In genomic region chr3:183698760-183699159, GRCh38 we compare ENCODE assay signal across 8 cellular contexts. TPM values are rescaled to one million over a fixed set of nuclear protein-coding genes. Genes with fewer than 3 reads are reported as not detected.
DNase-seq lines count a peak whose midpoint lies in the region; ATAC-seq, FAIRE-seq and TF ChIP-seq lines count a peak whose summit lies in the region.

No MANE protein-coding gene starts in this region.

- H3K27ac ChIP-seq in A549 (peak overlapping the region; percentile 84 to 96), OCI-LY3 (ENCODE audit: low read length) (peak overlapping the region; percentile 78), lower lobe of right lung (peak overlapping the region; percentile 94), thymus (ENCODE audit: low read depth) (no peak overlapping the region)

- H3K79me2 ChIP-seq in OCI-LY3 (ENCODE audit: low read length), result peaks cover 65% of the 10 kb centered on the region

- no peaks in the 10 kb centered on the region for H3K27me3 ChIP-seq in OCI-LY3 (ENCODE audit: low read depth, low read length)
- no peaks in the 10 kb centered on the region for H3K27me3 ChIP-seq in lower lobe of right lung (ENCODE audit: low read depth)
- no peaks in the 10 kb centered on the region for H3K27me3 ChIP-seq in thymus (ENCODE audit: control insufficient read depth, insufficient read depth)

- H3K4me3 ChIP-seq in A549, result peak overlapping the region; percentile 85
- peak overlapping the region; percentile 93 for H3K4me3 ChIP-seq in OCI-LY3 (ENCODE audit: low read length)
- peak overlapping the region; percentile 99 for H3K4me3 ChIP-seq in lower lobe of right lung
- H3K4me3 ChIP-seq in thymus (ENCODE audit: low read length), result peak overlapping the region; percentile 96

- H3K9ac ChIP-seq in OCI-LY3 (ENCODE audit: low read length), result peak overlapping the region; percentile 97

- WGBS in A549 (ENCODE audit: missing lambda C conversion rate), result 1% methylated on average over 9 of the region's 9 CpGs
- 1% methylated on average over 9 of the region's 9 CpGs for WGBS in thymus

- peaks cover 15% of the 10 kb centered on the region; the same call in 2 of the 3 replicates for H3K4me1 ChIP-seq in A549
- H3K4me1 ChIP-seq in OCI-LY3 (ENCODE audit: low read length), result peaks cover 16% of the 10 kb centered on the region
- peaks cover 20% of the 10 kb centered on the region for H3K4me1 ChIP-seq in lower lobe of right lung
- H3K4me1 ChIP-seq in thymus (ENCODE audit: control insufficient read depth, insufficient read depth, low read length), result peaks cover 7% of the 10 kb centered on the region

- no peak for TF ChIP-seq CTCF in A549 (IDR thresholded peaks at IDR 0.05)
- no peak for TF ChIP-seq CTCF in GM10248 (IDR thresholded peaks at IDR 0.05; ENCODE audit: control extremely low read depth, extremely low read depth, low read depth, missing control alignments)
- no peak for TF ChIP-seq CTCF in OCI-LY3 (IDR thresholded peaks at IDR 0.05; ENCODE audit: low read depth, low read length)
- TF ChIP-seq CTCF in lower lobe of right lung (IDR thresholded peaks at IDR 0.05), result no peak

- FAIRE-seq in A549 (lab: Jason Lieb, UNC), result no peak

- intact Hi-C loops in lower lobe of right lung (cut with DNase I), result no loop called here

- CTCF ChIA-PET in A549 (lab: Yijun Ruan, JAX), result no interaction called here
- CTCF ChIA-PET in GM10248 (lab: Yijun Ruan, JAX), result no interaction called here

- ATAC-seq in A549 (peak in 1 of 2 experiments; percentile 58; a peak in 3 of 6 replicates), lower lobe of right lung (peak; percentile 44 to 50), GM21529 (IDR thresholded peaks at IDR 0.05; ENCODE audit: unreplicated experiment) (no peak)

- H3K36me3 ChIP-seq in OCI-LY3 (replicated peaks; ENCODE audit: low read depth, low read length), result peaks cover 6% of the 10 kb centered on the region
- peaks cover 6% of the 10 kb centered on the region for H3K36me3 ChIP-seq in lower lobe of right lung
- no peaks in the 10 kb centered on the region for H3K36me3 ChIP-seq in thymus (ENCODE audit: control insufficient read depth, insufficient read depth)

- H3K4me2 ChIP-seq in A549, result peak overlapping the region; percentile 86
- H3K4me2 ChIP-seq in OCI-LY3 (ENCODE audit: low read length), result peak overlapping the region; percentile 68

- no peak for TF ChIP-seq EP300 in A549 (IDR thresholded peaks at IDR 0.05)

- H3K9me3 ChIP-seq in A549, result no peaks in the 10 kb centered on the region
- H3K9me3 ChIP-seq in OCI-LY3 (ENCODE audit: insufficient read depth, low read length), result no peaks in the 10 kb centered on the region
- no peaks in the 10 kb centered on the region for H3K9me3 ChIP-seq in lower lobe of right lung
- no peaks in the 10 kb centered on the region for H3K9me3 ChIP-seq in thymus (ENCODE audit: control insufficient read depth)

- POLR2A ChIA-PET in A549 (lab: Yijun Ruan, JAX) (no interaction called here), GM10248 (lab: Yijun Ruan, JAX) (interaction anchor here (0.7 kb wide), 1 partner anchor 39 kb away, joined by 5 read pairs; no protein-coding TSS in a partner anchor)

- H2AFZ ChIP-seq in OCI-LY3 (ENCODE audit: low read depth, low read length), result no peak overlapping the region

- H4K20me1 ChIP-seq in OCI-LY3 (ENCODE audit: insufficient read depth, low read length), result peaks cover 47% of the 10 kb centered on the region

- no peak for TF ChIP-seq POLR2A in A549 (IDR thresholded peaks at IDR 0.05; ENCODE audit: low read length)

- TF ChIP-seq RAD21 in A549 (conservative IDR thresholded peaks at IDR 0.05 in 1 of 2, IDR thresholded peaks at IDR 0.05 in 1 of 2), result no peak

- DNase-seq in A549 (ENCODE audit: low read depth in 1 of 2, low spot score in 1 of 2) (no peak), GM10248 (ENCODE audit: extremely low spot score) (peak; percentile 31), cerebellar cortex (ENCODE audit: low spot score) (peak; percentile 69), lower lobe of right lung (no peak), NCI-H1930 (lab: John Stamatoyannopoulos, UW) (no peak)

TF ChIP-seq in A549, 52 proteins besides CTCF, POLR2A, EP300 and RAD21:
- TF ChIP-seq FOXS1 (CRISPR knock-in tag; IDR thresholded peaks at IDR 0.05), result no peak
TF ChIP-seq in A549: peak in this region for 0.

RNA-seq across cellular contexts. Expression of gene YEATS2, which starts 1.2 kb away (rescaled TPM):
- polyA plus RNA-seq in A549 (2011; rRNA removed) (15.3 and 17.4 TPM in 2 replicates), A549 (2017; fragmentation: RNase III; extraction: RNeasy Plus Mini Kit Qiagen cat#74134 plus additional on column Dnase treatment) (11.2 to 12.6 TPM (median 11.9 TPM) in 3 replicates), thymus (11.0 TPM)
- 10.4 and 12.8 TPM in 2 replicates for polyA plus RNA-seq in A549 (2012; cell fraction: cytosol; rRNA removed)
- 15.7 and 17.8 TPM in 2 replicates for polyA plus RNA-seq in A549 (2012; cell fraction: nucleus; rRNA removed)
- polyA minus RNA-seq in A549 (2011; rRNA and poly(A)+ RNA removed), result 15.6 and 17.0 TPM in 2 replicates
- total RNA-seq in lower lobe of right lung, result 29.0 TPM

Comparison
In these comparisons a context has a peak if more than half of its experiments do, and no peak if none do; other contexts are left out.
1. DNase-seq: peak in GM10248 (single experiment) and cerebellar cortex (single experiment); none in A549 (0 of 2), lower lobe of right lung (single experiment) and NCI-H1930 (0 of 2).
2. Peak in every context shown above with its lines, with median percentiles within 50 percentile points of each other: H3K4me3 ChIP-seq.